ENCODE assay signal across 14 cellular contexts in genomic region chr17:66675273-66675990, GRCh38.
A peak's percentile ranks its signal among the peaks of the same experiment; 100 is the strongest.
DNase-seq lines count a peak whose midpoint lies in the region; ATAC-seq and TF ChIP-seq lines count a peak whose summit lies in the region.
"Had no signal": no experiment of that assay in that cellular context is flagged by ENCODE, and none has a peak within 500 bp of the region (broad histone marks: within the 10 kb centered on the region; RNA-seq: fewer than 3 reads in every experiment).

No MANE protein-coding gene starts in this region.

- peak overlapping the region; percentile 78 for H3K9ac ChIP-seq in mammary epithelial cell (ENCODE audit: insufficient read depth, low read length)
- H3K9ac ChIP-seq: KMS-11, parathyroid adenoma had no signal

- CTCF ChIA-PET in HEK293 (lab: Yijun Ruan, JAX) (interaction anchor here (0.6 to 3.5 kb wide), 8 partner anchors 9 to 479 kb away, joined by 3 to 18 read pairs (median 4); no protein-coding TSS in a partner anchor), mammary epithelial cell (lab: Charles Lee; ENCODE audit: low non-redundant PET) (interaction anchor here (0.6 kb wide), 1 partner anchor 229 kb away, joined by 3 read pairs; no protein-coding TSS in a partner anchor)

- 53% methylated on average over 13 of the region's 16 CpGs for WGBS in mammary epithelial cell (ENCODE audit: low coverage, missing lambda C conversion rate)

- H3K4me2 ChIP-seq in mammary epithelial cell (ENCODE audit: insufficient read depth, low read depth, low read length) = peak overlapping the region; percentile 89
- H3K4me2 ChIP-seq: KMS-11 had no signal

- intact Hi-C loops in mammary epithelial cell (cut with micrococcal nuclease) (loop anchor here (2.0 to 5.0 kb wide), 2 partner anchors 39 to 253 kb away; no protein-coding TSS in a partner anchor), lower lobe of right lung (cut with DNase I) (no loop called here), ascending aorta (cut with DNase I) (no loop called here)

- no peaks in the 10 kb centered on the region for H3K79me2 ChIP-seq in mammary epithelial cell (ENCODE audit: insufficient read depth, low read length)
- H3K79me2 ChIP-seq: parathyroid adenoma had no signal

- no TSS peak for BruUV-seq in mammary epithelial cell (replicated peaks; lab: Mats Ljungman, UMichigan)

- H3K36me3 ChIP-seq in HEK293 (ENCODE audit: control insufficient read depth in 2 of 2, insufficient read depth in 1 of 2, low read length in 2 of 2) = no peaks in the 10 kb centered on the region
- no peaks in the 10 kb centered on the region for H3K36me3 ChIP-seq in mammary epithelial cell (ENCODE audit: insufficient read depth, low read length)
- H3K36me3 ChIP-seq in lower lobe of right lung = no peaks in the 10 kb centered on the region
- H3K36me3 ChIP-seq in ascending aorta = no peaks in the 10 kb centered on the region

- in situ Hi-C loops in mammary epithelial cell (cut with MboI; ENCODE audit: low sequenced_read_pairs in 2 of 2) = loop anchor here in 1 of 2 donors (5.0 kb wide), 2 partner anchors 108 to 418 kb away; no protein-coding TSS in a partner anchor

- no peak overlapping the region for H3K4me3 ChIP-seq in HEK293 (ENCODE audit: low read depth, low read length)
- H3K4me3 ChIP-seq in mammary epithelial cell (replicated peaks in 1 of 3; ENCODE audit: insufficient read depth in 1 of 3, low read depth in 2 of 3, low read length in 3 of 3) = peak overlapping the region in 2 of 3 experiments; percentile 39 to 47
- peak overlapping the region; percentile 32 for H3K4me3 ChIP-seq in lower lobe of right lung
- H3K4me3 ChIP-seq in ascending aorta = no peak overlapping the region
- H3K4me3 ChIP-seq: SJCRH30 had no signal

- H3K4me1 ChIP-seq in HEK293 (ENCODE audit: control insufficient read depth, insufficient read depth, low read length) (no peaks in the 10 kb centered on the region; the same call in 1 of the 2 replicates), mammary epithelial cell (ENCODE audit: insufficient read depth, low read length) (peaks cover 55% of the 10 kb centered on the region), lower lobe of right lung (peaks cover 17% of the 10 kb centered on the region), ascending aorta (no peaks in the 10 kb centered on the region)
- H3K4me1 ChIP-seq: SJCRH30 had no signal

- TF ChIP-seq CTCF in HEK293 (tag by site-specific recombination; IDR thresholded peaks at IDR 0.05) (no peak), mammary epithelial cell (conservative IDR thresholded peaks at IDR 0.05 in 1 of 2, IDR thresholded peaks at IDR 0.05 in 1 of 2; ENCODE audit: extremely low read depth in 1 of 2, insufficient read depth in 1 of 2, low read depth in 1 of 2, low read length in 2 of 2) (no peak), lower lobe of right lung (IDR thresholded peaks at IDR 0.05) (no peak), ascending aorta (IDR thresholded peaks at IDR 0.05) (no peak)

- ATAC-seq in lower lobe of right lung (peak; percentile 22 to 36), HG02610 (IDR thresholded peaks at IDR 0.05; ENCODE audit: unreplicated experiment) (no peak), HG03159 (IDR thresholded peaks at IDR 0.05; ENCODE audit: unreplicated experiment) (no peak)

- H2AFZ ChIP-seq in mammary epithelial cell (ENCODE audit: low read depth, low read length) = peak overlapping the region; percentile 67
- H2AFZ ChIP-seq: parathyroid adenoma had no signal

- H3K9me3 ChIP-seq in HEK293 (ENCODE audit: control insufficient read depth, insufficient read depth, low read depth, low read length) (no peaks in the 10 kb centered on the region), mammary epithelial cell (replicated peaks; ENCODE audit: insufficient read depth, low read length) (peaks cover 14% of the 10 kb centered on the region), lower lobe of right lung (no peaks in the 10 kb centered on the region), ascending aorta (no peaks in the 10 kb centered on the region)
- H3K9me3 ChIP-seq: SJCRH30 had no signal

- POLR2A ChIA-PET in HEK293 (lab: Yijun Ruan, JAX) = no interaction called here

- H4K20me1 ChIP-seq in mammary epithelial cell (ENCODE audit: insufficient read depth, low read length) = no peaks in the 10 kb centered on the region

- no peaks in the 10 kb centered on the region for H3K27me3 ChIP-seq in mammary epithelial cell (ENCODE audit: insufficient read depth, low read length)
- no peaks in the 10 kb centered on the region for H3K27me3 ChIP-seq in lower lobe of right lung (ENCODE audit: low read depth)
- no peaks in the 10 kb centered on the region for H3K27me3 ChIP-seq in ascending aorta
- H3K27me3 ChIP-seq: SJCRH30 had no signal

- H3K27ac ChIP-seq in HEK293 (ENCODE audit: extremely low read depth, low read depth, low read length) (no peak overlapping the region), mammary epithelial cell (ENCODE audit: insufficient read depth, low read depth, low read length) (peak overlapping the region; percentile 93), lower lobe of right lung (peak overlapping the region; percentile 85), temporal lobe (ENCODE audit: low read depth, low read length) (peak overlapping the region; percentile 67), ascending aorta (no peak overlapping the region)
- H3K27ac ChIP-seq: HL-60, KMS-11, parathyroid adenoma, SJCRH30 had no signal

- dilution Hi-C loops in mammary epithelial cell (cut with HindIII; ENCODE audit: low sequenced_read_pairs) = no loop called here

- no peak for DNase-seq in mammary epithelial cell
- no peak for DNase-seq in lower lobe of right lung
- DNase-seq in ascending aorta (ENCODE audit: low spot score in 2 of 2) = no peak
- DNase-seq: activated naive CD8-positive, alpha-beta T cell treated with anti-CD3 and anti-CD28 coated beads, Interleukin-2, amount 10 ng/mL, durations not matched to agents 7 days and 5 days; effector memory CD4-positive, alpha-beta T cell; SJCRH30; stimulated activated naive CD4-positive, alpha-beta T cell treated with Interleukin-2 at 50 U/mL for 16 hours had no signal

TF ChIP-seq in HEK293, 187 proteins besides CTCF, POLR2A, EP300 and RAD21:
- peak; percentile 79 for TF ChIP-seq REST (tag by site-specific recombination; IDR thresholded peaks at IDR 0.05)
- TF ChIP-seq ZNF221 (tag by site-specific recombination; IDR thresholded peaks at IDR 0.05; ENCODE audit: borderline replicate concordance) = no peak

Comparison
In these comparisons a context has a peak if more than half of its experiments do, and no peak if none do; other contexts are left out.
1. H3K27ac ChIP-seq: peak in mammary epithelial cell (single experiment), lower lobe of right lung (single experiment) and temporal lobe (single experiment); none in HEK293 (single experiment) and ascending aorta (0 of 2).
2. H3K4me3 ChIP-seq: peak in mammary epithelial cell (2 of 3) and lower lobe of right lung (single experiment); none in HEK293 (single experiment) and ascending aorta (0 of 2).
3. ATAC-seq: peak in lower lobe of right lung (2 of 2); none in HG02610 (single experiment) and HG03159 (single experiment).